In the genomic region with DNA sequence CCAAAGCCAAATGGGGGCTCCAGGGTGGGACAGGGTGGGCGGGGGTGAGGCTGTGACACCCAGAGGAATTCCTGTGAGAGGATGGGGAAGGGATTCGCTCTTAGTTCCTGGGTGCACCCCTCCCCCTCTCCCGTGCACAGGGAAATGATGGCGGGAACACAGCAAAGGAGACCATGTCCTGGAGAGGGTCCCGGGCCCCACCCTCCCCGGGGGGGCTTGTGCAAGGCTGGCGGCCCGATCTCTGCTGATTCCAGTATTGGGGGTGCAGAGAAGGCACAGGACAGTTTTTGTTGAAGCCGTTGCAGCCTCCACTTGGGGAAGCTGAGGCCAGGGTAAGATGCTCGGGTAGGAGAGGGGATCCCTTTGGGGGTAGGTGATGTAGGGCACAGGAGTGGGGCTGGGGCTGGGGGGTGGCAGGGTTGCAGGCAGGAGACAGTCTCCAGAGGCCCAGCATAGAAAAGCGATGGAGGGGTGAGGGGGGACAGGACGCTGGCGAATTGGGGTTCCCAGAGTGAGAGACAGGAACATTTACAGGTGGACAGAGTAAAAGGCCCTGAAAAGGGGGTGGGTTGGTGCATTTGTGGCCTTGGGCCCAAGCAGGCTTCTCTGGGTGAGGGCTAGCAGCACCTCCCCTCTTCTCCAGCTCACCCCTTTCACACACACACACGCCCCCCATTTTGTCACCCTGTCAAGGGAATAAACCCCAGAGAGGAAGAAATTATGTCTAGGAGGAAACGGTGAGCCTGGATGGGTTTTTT, we compare ENCODE assay signal across 8 cellular contexts. TPM values are rescaled to one million over a fixed set of nuclear protein-coding genes. Genes with fewer than 3 reads are reported as not detected.
DNase-seq lines count a peak whose midpoint lies in the region; ATAC-seq and TF ChIP-seq lines count a peak whose summit lies in the region.

No MANE protein-coding gene starts in this region.

- H3K27me3 Mint-ChIP-seq in CD14-positive monocyte (ENCODE audit: low read depth in 3 of 3) (peaks cover 1 to 12% (median 4%) of the 10 kb centered on the region in 3 donors), endodermal cell (ENCODE audit: insufficient read depth) (no peaks in the 10 kb centered on the region), neural progenitor cell (ENCODE audit: insufficient read depth, low read depth) (peaks cover 5% of the 10 kb centered on the region)
- H3K27me3 Mint-ChIP-seq in activated CD8-positive, alpha-beta memory T cell treated with anti-CD3 and anti-CD28 coated beads, Interleukin-2, amount 10 ng/mL, durations not matched to agents 7 days and 5 days = no peaks in the 10 kb centered on the region

- peaks cover 24% of the 10 kb centered on the region for H3K4me1 Mint-ChIP-seq in CD14-positive monocyte
- peaks cover 4% of the 10 kb centered on the region for H3K4me1 Mint-ChIP-seq in endodermal cell
- peaks cover 28% of the 10 kb centered on the region for H3K4me1 Mint-ChIP-seq in neural progenitor cell
- H3K4me1 Mint-ChIP-seq in activated CD8-positive, alpha-beta memory T cell treated with anti-CD3 and anti-CD28 coated beads, Interleukin-2, amount 10 ng/mL, durations not matched to agents 7 days and 5 days = peaks cover 24% of the 10 kb centered on the region

- H3K4me3 ChIP-seq in OCI-LY3 (ENCODE audit: low read length) (peak overlapping the region; percentile 92), endodermal cell (ENCODE audit: low read length) (peak overlapping the region; percentile 82), neural progenitor cell (peak overlapping the region; percentile 92)

- H3K27me3 ChIP-seq in OCI-LY3 (ENCODE audit: low read depth, low read length) (peaks cover 40% of the 10 kb centered on the region), endodermal cell (ENCODE audit: control insufficient read depth, insufficient read depth, low read length, poor library complexity, severe bottlenecking) (no peaks in the 10 kb centered on the region), neural progenitor cell (no peaks in the 10 kb centered on the region)

- H3K9ac ChIP-seq in OCI-LY3 (ENCODE audit: low read length) (no peak overlapping the region), endodermal cell (ENCODE audit: extremely low read depth, low read length, poor library complexity, severe bottlenecking) (no peak overlapping the region), neural progenitor cell (peak overlapping the region; percentile 75)

- H4K20me1 ChIP-seq in OCI-LY3 (ENCODE audit: insufficient read depth, low read length) (no peaks in the 10 kb centered on the region; the same call in 1 of the 2 replicates), neural progenitor cell (ENCODE audit: low read depth) (peaks cover 30% of the 10 kb centered on the region)

- no peaks in the 10 kb centered on the region for H3K36me3 ChIP-seq in OCI-LY3 (replicated peaks; ENCODE audit: low read depth, low read length)
- peaks cover 5% of the 10 kb centered on the region for H3K36me3 ChIP-seq in endodermal cell (ENCODE audit: control insufficient read depth, insufficient read depth, low read length)
- no peaks in the 10 kb centered on the region for H3K36me3 ChIP-seq in neural progenitor cell

- H3K9me3 ChIP-seq in OCI-LY3 (ENCODE audit: insufficient read depth, low read length) (no peaks in the 10 kb centered on the region), endodermal cell (ENCODE audit: control insufficient read depth, low read length) (no peaks in the 10 kb centered on the region), neural progenitor cell (ENCODE audit: low read depth) (no peaks in the 10 kb centered on the region)

- WGBS in endodermal cell (ENCODE audit: insufficient coverage in 1 of 2, insufficient read length in 1 of 2), 2 experiments = 56 to 63% methylated on average over 4 to 15 of the region's 15 CpGs

- H3K4me3 Mint-ChIP-seq in CD14-positive monocyte (peak overlapping the region; percentile 75 to 97), endodermal cell (peak overlapping the region; percentile 89), neural progenitor cell (peak overlapping the region; percentile 80)
- H3K4me3 Mint-ChIP-seq in activated CD8-positive, alpha-beta memory T cell treated with anti-CD3 and anti-CD28 coated beads, Interleukin-2, amount 10 ng/mL, durations not matched to agents 7 days and 5 days = no peak overlapping the region

- H3K9me3 Mint-ChIP-seq in CD14-positive monocyte (peaks cover 0 to 2% (median 0%) of the 10 kb centered on the region in 7 donors), endodermal cell (no peaks in the 10 kb centered on the region), neural progenitor cell (no peaks in the 10 kb centered on the region)
- no peaks in the 10 kb centered on the region for H3K9me3 Mint-ChIP-seq in activated CD8-positive, alpha-beta memory T cell treated with anti-CD3 and anti-CD28 coated beads, Interleukin-2, amount 10 ng/mL, durations not matched to agents 7 days and 5 days (ENCODE audit: low read depth)

- CTCF ChIA-PET in GM10248 (lab: Yijun Ruan, JAX) = interaction anchor here (1.1 to 4.0 kb wide), 25 partner anchors 9 to 347 kb away, joined by 3 to 28 read pairs (median 4); a partner anchor contains a TSS
- CTCF ChIA-PET in activated CD8-positive, alpha-beta memory T cell treated with anti-CD3 and anti-CD28 coated beads, Interleukin-2, amount 10 ng/mL, durations not matched to agents 7 days and 5 days (lab: Charles Lee) = interaction anchor here (0.7 to 4.0 kb wide), 27 partner anchors 9 to 438 kb away, joined by 3 to 25 read pairs (median 5); a partner anchor contains a TSS

- H3K79me2 ChIP-seq in OCI-LY3 (ENCODE audit: low read length) (no peaks in the 10 kb centered on the region), neural progenitor cell (ENCODE audit: low read depth) (peaks cover 48% of the 10 kb centered on the region)

- no peak for ATAC-seq in GM18867 (IDR thresholded peaks at IDR 0.05; ENCODE audit: unreplicated experiment)
- no peak for ATAC-seq in activated CD8-positive, alpha-beta memory T cell treated with anti-CD3 and anti-CD28 coated beads, Interleukin-2, amount 10 ng/mL, durations not matched to agents 7 days and 5 days
- ATAC-seq in esophagus mucosa = no peak

- H3K36me3 Mint-ChIP-seq in CD14-positive monocyte (no peaks in the 10 kb centered on the region), endodermal cell (ENCODE audit: low read depth) (peaks cover 15% of the 10 kb centered on the region), neural progenitor cell (peaks cover 8% of the 10 kb centered on the region)
- no peaks in the 10 kb centered on the region for H3K36me3 Mint-ChIP-seq in activated CD8-positive, alpha-beta memory T cell treated with anti-CD3 and anti-CD28 coated beads, Interleukin-2, amount 10 ng/mL, durations not matched to agents 7 days and 5 days

- H3K27ac Mint-ChIP-seq in CD14-positive monocyte (no peak overlapping the region), endodermal cell (no peak overlapping the region), neural progenitor cell (no peak overlapping the region)
- H3K27ac Mint-ChIP-seq in activated CD8-positive, alpha-beta memory T cell treated with anti-CD3 and anti-CD28 coated beads, Interleukin-2, amount 10 ng/mL, durations not matched to agents 7 days and 5 days = no peak overlapping the region

- no peak overlapping the region for H2AFZ ChIP-seq in OCI-LY3 (ENCODE audit: low read depth, low read length)
- peak overlapping the region; percentile 95 for H2AFZ ChIP-seq in neural progenitor cell (replicated peaks)

- DNase-seq in CD14-positive monocyte (ENCODE audit: low spot score) = no peak
- DNase-seq in endodermal cell = no peak
- DNase-seq in neural progenitor cell (ENCODE audit: low spot score) = no peak
- no peak for DNase-seq in GM10248 (ENCODE audit: extremely low spot score)
- no peak for DNase-seq in activated CD8-positive, alpha-beta memory T cell treated with anti-CD3 and anti-CD28 coated beads, Interleukin-2, amount 10 ng/mL, durations not matched to agents 7 days and 5 days

- H3K4me1 ChIP-seq in OCI-LY3 (ENCODE audit: low read length) = no peaks in the 10 kb centered on the region; the same call in 1 of the 2 replicates
- no peaks in the 10 kb centered on the region for H3K4me1 ChIP-seq in endodermal cell (ENCODE audit: control insufficient read depth, insufficient read depth, low read length)
- H3K4me1 ChIP-seq in neural progenitor cell = peaks cover 10% of the 10 kb centered on the region

- peaks cover 31% of the 10 kb centered on the region for H3F3A ChIP-seq in neural progenitor cell (ENCODE audit: low read depth)

- intact Hi-C loops in CD14-positive monocyte (cut with micrococcal nuclease) = loop anchor here in 1 of 2 donors (10.0 kb wide), 1 partner anchor 342 kb away; no protein-coding TSS in a partner anchor

- POLR2A ChIA-PET in GM10248 (lab: Yijun Ruan, JAX) = interaction anchor here (1.0 to 2.4 kb wide), 11 partner anchors 11 to 795 kb away, joined by 3 to 13 read pairs (median 4); a partner anchor contains a TSS

- H3K27ac ChIP-seq in OCI-LY3 (ENCODE audit: low read length) (no peak overlapping the region), endodermal cell (ENCODE audit: low read depth, low read length) (no peak overlapping the region), neural progenitor cell (no peak overlapping the region)

- peak overlapping the region; percentile 75 for H3K4me2 ChIP-seq in OCI-LY3 (ENCODE audit: low read length)
- peak overlapping the region; percentile 80 for H3K4me2 ChIP-seq in neural progenitor cell

- TF ChIP-seq CTCF in CD14-positive monocyte (IDR thresholded peaks at IDR 0.05) (no peak), OCI-LY3 (IDR thresholded peaks at IDR 0.05; ENCODE audit: low read depth, low read length) (no peak), endodermal cell (conservative IDR thresholded peaks at IDR 0.05) (no peak), neural progenitor cell (IDR thresholded peaks at IDR 0.05) (no peak), GM10248 (IDR thresholded peaks at IDR 0.05; ENCODE audit: control extremely low read depth, extremely low read depth, low read depth, missing control alignments) (no peak)

RNA-seq across cellular contexts. Expression of a gene that starts 38.5 kb away (rescaled TPM):
- polyA plus RNA-seq in CD14-positive monocyte = 10 to 100 TPM; 18.0 to 23.0 TPM
- total RNA-seq in endodermal cell = 10 to 100 TPM; 42.9 to 46.9 TPM
- polyA plus RNA-seq in endodermal cell (2013, experiment 1 of 2) = 40.1 TPM
- polyA plus RNA-seq in endodermal cell (2013, experiment 2 of 2) = 33.1 TPM
- 25.1 and 28.6 TPM in 2 replicates for total RNA-seq in neural progenitor cell (ENCODE audit: low replicate concordance)
- 10 to 100 TPM; 43.4 to 52.1 TPM for total RNA-seq in activated CD8-positive, alpha-beta memory T cell treated with anti-CD3 and anti-CD28 coated beads, Interleukin-2, amount 10 ng/mL, durations not matched to agents 7 days and 5 days
- 37.2 TPM for total RNA-seq in esophagus mucosa
